Comparison of ENCODE assay signal across 29 cellular contexts in the genomic region with DNA sequence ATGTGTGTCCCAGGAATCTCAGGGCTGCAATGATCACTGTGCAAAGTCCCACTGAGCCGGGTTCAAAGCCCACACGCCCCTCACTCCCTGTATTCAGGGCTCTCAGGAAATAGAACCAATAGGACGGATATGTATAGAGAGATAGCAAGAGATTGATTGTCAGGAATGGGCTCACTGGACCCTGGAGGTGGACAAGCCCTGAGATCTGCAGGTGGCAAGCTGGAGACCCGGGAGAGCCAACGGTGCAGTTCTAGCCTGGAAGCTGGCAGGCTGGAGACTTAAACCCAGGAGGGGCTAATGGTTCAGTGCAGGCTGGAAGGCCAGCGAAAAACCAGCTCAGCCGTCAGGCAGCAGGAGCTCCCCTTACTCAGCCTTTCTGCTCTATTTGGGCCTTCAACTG. TPM values are rescaled to one million over a fixed set of nuclear protein-coding genes. Genes with fewer than 3 reads are reported as not detected.
"Had no signal": no experiment of that assay in that cellular context is flagged by ENCODE, and none has a peak within 500 bp of the region (broad histone marks: within the 10 kb centered on the region; RNA-seq: fewer than 3 reads in every experiment).

No MANE protein-coding gene starts in this region.

- H3K4me1 ChIP-seq: adrenal gland, esophagus muscularis mucosa, foreskin keratinocyte, gastrocnemius medialis had no signal

- DNase-seq: activated CD4-positive, alpha-beta T cell treated with anti-CD3 and anti-CD28 coated beads for 36 hours; activated CD4-positive, alpha-beta T cell treated with anti-CD3 and anti-CD28 coated beads, Interleukin-2, amount 10 ng/mL, durations not matched to agents 7 days and 5 days; activated CD4-positive, alpha-beta T cell treated with anti-CD3 and anti-CD28 coated beads, Interleukin-2, amount 50 U/mL, for 48 hours; activated CD4-positive, CD25-positive, alpha-beta regulatory T cell; activated CD4-positive, CD25-positive, alpha-beta regulatory T cell treated with anti-CD3 and anti-CD28 coated beads, Interleukin-2, amount 50 U/mL, for 72 hours; activated CD8-positive, alpha-beta memory T cell treated with anti-CD3 and anti-CD28 coated beads for 24 hours; activated CD8-positive, alpha-beta T cell treated with anti-CD3 and anti-CD28 coated beads for 36 hours; activated effector memory CD4-positive, alpha-beta T cell treated with Interleukin-2 at 50 U/mL for 16 hours; activated gamma-delta T cell treated with Interleukin-2 at 50 U/mL for 16 hours; activated naive CD4-positive, alpha-beta T cell treated with Interleukin-2 at 50 U/mL for 16 hours; activated naive CD8-positive, alpha-beta T cell treated with anti-CD3 and anti-CD28 coated beads for 36 hours; activated naive CD8-positive, alpha-beta T cell treated with anti-CD3 and anti-CD28 coated beads, Interleukin-2, amount 50 U/mL, for 24 hours; activated T-cell treated with anti-CD3 and anti-CD28 coated beads, Interleukin-2, amount 50 U/mL, for 4 hours; adrenal gland; amygdala; body of pancreas; caudate nucleus; cortex of kidney; dermis blood vessel endothelial cell; effector CD4-positive, alpha-beta T cell; effector memory CD8-positive, alpha-beta T cell; erythroblast; foreskin keratinocyte; gastrocnemius medialis; T-helper 2 cell had no signal

- H3K27ac ChIP-seq: adrenal gland, body of pancreas, esophagus muscularis mucosa, foreskin keratinocyte, gastrocnemius medialis had no signal

- H3K36me3 ChIP-seq: adrenal gland, esophagus muscularis mucosa, gastrocnemius medialis had no signal

- H3K9me3 ChIP-seq: adrenal gland had no signal

- H3K4me3 ChIP-seq: adrenal gland, body of pancreas, esophagus muscularis mucosa, gastrocnemius medialis had no signal

- H3K27ac Mint-ChIP-seq: activated CD4-positive, alpha-beta T cell treated with anti-CD3 and anti-CD28 coated beads for 36 hours; activated CD4-positive, alpha-beta T cell treated with anti-CD3 and anti-CD28 coated beads, Interleukin-2, amount 10 ng/mL, durations not matched to agents 7 days and 5 days; activated CD8-positive, alpha-beta T cell treated with anti-CD3 and anti-CD28 coated beads for 36 hours; activated naive CD4-positive, alpha-beta T cell treated with anti-CD3 and anti-CD28 coated beads, Interleukin-2, amount 50 U/mL, for 24 hours; activated naive CD8-positive, alpha-beta T cell treated with anti-CD3 and anti-CD28 coated beads for 36 hours; activated naive CD8-positive, alpha-beta T cell treated with anti-CD3 and anti-CD28 coated beads, Interleukin-2, amount 50 U/mL, for 24 hours; activated T-helper 17 cell treated with anti-CD3 and anti-CD28 coated beads, Interleukin-2, amount 50 U/mL, for 72 hours; effector memory CD8-positive, alpha-beta T cell had no signal

- H3K36me3 Mint-ChIP-seq: activated naive CD4-positive, alpha-beta T cell treated with anti-CD3 and anti-CD28 coated beads, Interleukin-2, amount 50 U/mL, for 24 hours; activated naive CD8-positive, alpha-beta T cell treated with anti-CD3 and anti-CD28 coated beads for 36 hours had no signal

- H3K4me1 Mint-ChIP-seq: activated CD4-positive, alpha-beta T cell treated with anti-CD3 and anti-CD28 coated beads for 36 hours; activated CD4-positive, alpha-beta T cell treated with anti-CD3 and anti-CD28 coated beads, Interleukin-2, amount 10 ng/mL, durations not matched to agents 7 days and 5 days; activated naive CD4-positive, alpha-beta T cell treated with anti-CD3 and anti-CD28 coated beads, Interleukin-2, amount 50 U/mL, for 24 hours; activated naive CD8-positive, alpha-beta T cell treated with anti-CD3 and anti-CD28 coated beads for 36 hours; activated naive CD8-positive, alpha-beta T cell treated with anti-CD3 and anti-CD28 coated beads, Interleukin-2, amount 50 U/mL, for 24 hours; activated T-helper 17 cell treated with anti-CD3 and anti-CD28 coated beads, Interleukin-2, amount 50 U/mL, for 72 hours had no signal

- H3K9me3 Mint-ChIP-seq: activated CD4-positive, alpha-beta T cell treated with anti-CD3 and anti-CD28 coated beads, Interleukin-2, amount 10 ng/mL, durations not matched to agents 7 days and 5 days; activated CD8-positive, alpha-beta T cell treated with anti-CD3 and anti-CD28 coated beads for 36 hours; activated naive CD4-positive, alpha-beta T cell treated with anti-CD3 and anti-CD28 coated beads, Interleukin-2, amount 50 U/mL, for 24 hours; activated naive CD8-positive, alpha-beta T cell treated with anti-CD3 and anti-CD28 coated beads for 36 hours; activated T-cell treated with anti-CD3 and anti-CD28 coated beads, Interleukin-2, amount 50 U/mL, for 4 hours; effector memory CD8-positive, alpha-beta T cell had no signal

- ATAC-seq: activated CD4-positive, alpha-beta T cell treated with anti-CD3 and anti-CD28 coated beads for 36 hours; activated CD8-positive, alpha-beta T cell treated with anti-CD3 and anti-CD28 coated beads for 36 hours; activated naive CD8-positive, alpha-beta T cell treated with anti-CD3 and anti-CD28 coated beads, Interleukin-2, amount 50 U/mL, for 24 hours; activated T-cell treated with anti-CD3 and anti-CD28 coated beads, Interleukin-2, amount 50 U/mL, for 4 hours; activated T-helper 17 cell treated with anti-CD3 and anti-CD28 coated beads, Interleukin-2, amount 50 U/mL, for 72 hours; body of pancreas; effector memory CD8-positive, alpha-beta T cell; foreskin keratinocyte; gastrocnemius medialis had no signal

- H3K27me3 Mint-ChIP-seq: activated CD4-positive, alpha-beta T cell treated with anti-CD3 and anti-CD28 coated beads, Interleukin-2, amount 10 ng/mL, durations not matched to agents 7 days and 5 days had no signal

- H3K4me3 Mint-ChIP-seq: activated CD4-positive, alpha-beta T cell treated with anti-CD3 and anti-CD28 coated beads for 36 hours; activated CD4-positive, alpha-beta T cell treated with anti-CD3 and anti-CD28 coated beads, Interleukin-2, amount 10 ng/mL, durations not matched to agents 7 days and 5 days; activated CD8-positive, alpha-beta T cell treated with anti-CD3 and anti-CD28 coated beads for 36 hours; activated naive CD4-positive, alpha-beta T cell treated with anti-CD3 and anti-CD28 coated beads, Interleukin-2, amount 50 U/mL, for 24 hours; activated naive CD8-positive, alpha-beta T cell treated with anti-CD3 and anti-CD28 coated beads for 36 hours; activated naive CD8-positive, alpha-beta T cell treated with anti-CD3 and anti-CD28 coated beads, Interleukin-2, amount 50 U/mL, for 24 hours; activated T-cell treated with anti-CD3 and anti-CD28 coated beads, Interleukin-2, amount 50 U/mL, for 4 hours; activated T-helper 17 cell treated with anti-CD3 and anti-CD28 coated beads, Interleukin-2, amount 50 U/mL, for 72 hours; effector memory CD8-positive, alpha-beta T cell had no signal

- H3K27me3 ChIP-seq: adrenal gland, body of pancreas had no signal

RNA-seq across cellular contexts. Expression of a gene that starts 52.8 kb away (rescaled TPM):
- total RNA-seq: activated CD4-positive, alpha-beta T cell treated with anti-CD3 and anti-CD28 coated beads for 36 hours; activated CD4-positive, alpha-beta T cell treated with anti-CD3 and anti-CD28 coated beads, Interleukin-2, amount 10 ng/mL, durations not matched to agents 7 days and 5 days; activated naive CD8-positive, alpha-beta T cell treated with anti-CD3 and anti-CD28 coated beads for 36 hours; activated T-cell treated with anti-CD3 and anti-CD28 coated beads, Interleukin-2, amount 50 U/mL, for 4 hours; activated T-helper 17 cell treated with anti-CD3 and anti-CD28 coated beads, Interleukin-2, amount 50 U/mL, for 72 hours; T-helper 1 cell treated with Interleukin-12 subunit alpha and Interleukin-12 subunit beta and Interleukin-4 antibody, amounts not matched to agents 30 ng/mL and 1 ng/mL, for 36 hours had no signal
